Comparison of ENCODE assay signal across 8 cellular contexts in the genomic region with DNA sequence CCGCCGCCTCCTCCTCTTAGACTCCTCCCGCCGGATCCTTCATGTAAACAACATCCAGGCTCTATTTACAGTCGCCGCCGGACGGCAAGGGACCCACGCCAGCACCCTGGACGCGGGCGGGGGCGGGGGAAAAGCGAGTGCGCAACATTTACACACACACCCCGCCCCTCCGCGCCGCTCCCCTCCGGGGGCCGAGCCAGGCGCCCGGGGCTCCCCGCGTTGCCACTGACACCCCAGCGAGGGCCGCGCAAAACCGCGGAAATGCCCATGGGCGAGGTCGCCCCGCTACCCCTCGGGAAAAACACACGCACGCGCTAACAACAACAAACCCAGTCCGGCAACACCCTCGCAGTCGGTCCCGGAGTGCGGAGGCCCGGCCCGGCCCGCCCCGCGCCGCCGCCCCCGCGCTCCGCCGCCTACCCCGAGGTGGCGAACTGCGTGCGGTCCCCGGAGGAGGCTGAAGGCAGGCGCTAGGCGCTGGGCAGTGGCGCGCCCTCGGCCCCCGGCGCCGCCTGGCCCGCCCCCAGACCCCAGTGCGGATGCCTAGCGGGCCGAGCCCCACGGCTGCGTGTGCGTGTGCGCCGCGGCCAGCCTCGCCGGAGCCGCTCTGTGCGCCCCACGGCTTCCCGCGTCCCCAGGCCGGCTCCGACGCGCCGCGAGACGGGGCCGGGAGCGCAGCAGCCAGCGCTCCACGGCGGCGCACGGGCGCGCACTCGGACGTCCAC.
DNase-seq lines count a peak whose midpoint lies in the region; ATAC-seq and TF ChIP-seq lines count a peak whose summit lies in the region.

No MANE protein-coding gene starts in this region.

- TF ChIP-seq CTCF in OCI-LY3 (IDR thresholded peaks at IDR 0.05; ENCODE audit: low read depth, low read length): no peak

- DNase-seq in NCI-H524 (lab: John Stamatoyannopoulos, UW) (peak; percentile 44 to 63), NCI-H524 treated with DMSO at 0.1 percent for 48 hours (lab: John Stamatoyannopoulos, UW) (no peak)
- peak; percentile 71 for DNase-seq in activated T-cell treated with anti-CD3 and anti-CD28 coated beads, Interleukin-2, amount 50 U/mL, for 4 hours
- DNase-seq in stimulated activated CD8-positive, alpha-beta memory T cell treated with anti-CD3 and anti-CD28 coated beads, Interleukin-4, amount 100 ng/mL, for 48 hours: peak; percentile 77

- peaks cover 67% of the 10 kb centered on the region for H3K4me1 Mint-ChIP-seq in activated T-cell treated with anti-CD3 and anti-CD28 coated beads, Interleukin-2, amount 50 U/mL, for 4 hours (ENCODE audit: low read depth)

- H3K4me1 ChIP-seq in OCI-LY3 (ENCODE audit: low read length): peaks cover 8% of the 10 kb centered on the region
- peaks cover 13% of the 10 kb centered on the region for H3K4me1 ChIP-seq in mucosa of stomach (ENCODE audit: control insufficient read depth, insufficient read depth, low read length)

- H3K27me3 ChIP-seq in OCI-LY3 (ENCODE audit: low read depth, low read length) (peaks cover 23% of the 10 kb centered on the region), mucosa of stomach (ENCODE audit: control insufficient read depth, insufficient read depth, low read length) (no peaks in the 10 kb centered on the region)

- H3K4me3 ChIP-seq in OCI-LY3 (ENCODE audit: low read length) (peak overlapping the region; percentile 89), mucosa of stomach (ENCODE audit: low read length) (peak overlapping the region; percentile 43)

- H3K27ac ChIP-seq in OCI-LY3 (ENCODE audit: low read length): no peak overlapping the region

- H4K20me1 ChIP-seq in OCI-LY3 (ENCODE audit: insufficient read depth, low read length): no peaks in the 10 kb centered on the region

- H3K9me3 Mint-ChIP-seq in activated T-cell treated with anti-CD3 and anti-CD28 coated beads, Interleukin-2, amount 50 U/mL, for 4 hours: no peaks in the 10 kb centered on the region

- H2AFZ ChIP-seq in OCI-LY3 (ENCODE audit: low read depth, low read length): peak overlapping the region; percentile 90

- H3K36me3 ChIP-seq in OCI-LY3 (replicated peaks; ENCODE audit: low read depth, low read length) (no peaks in the 10 kb centered on the region), mucosa of stomach (ENCODE audit: control insufficient read depth, insufficient read depth, low read length) (no peaks in the 10 kb centered on the region)

- no peaks in the 10 kb centered on the region for H3K27me3 Mint-ChIP-seq in activated T-cell treated with anti-CD3 and anti-CD28 coated beads, Interleukin-2, amount 50 U/mL, for 4 hours (ENCODE audit: low read depth)

- H3K9ac ChIP-seq in OCI-LY3 (ENCODE audit: low read length) (peak overlapping the region; percentile 51), mucosa of stomach (ENCODE audit: low read length) (peak overlapping the region; percentile 70)

- no peaks in the 10 kb centered on the region for H3K9me3 ChIP-seq in OCI-LY3 (ENCODE audit: insufficient read depth, low read length)
- no peaks in the 10 kb centered on the region for H3K9me3 ChIP-seq in mucosa of stomach (ENCODE audit: control insufficient read depth, low read length)

- H3K4me2 ChIP-seq in OCI-LY3 (ENCODE audit: low read length): peak overlapping the region; percentile 68

- H3K36me3 Mint-ChIP-seq in activated T-cell treated with anti-CD3 and anti-CD28 coated beads, Interleukin-2, amount 50 U/mL, for 4 hours (ENCODE audit: insufficient read depth): peaks cover 3% of the 10 kb centered on the region

- ATAC-seq in HG03159 (IDR thresholded peaks at IDR 0.05; ENCODE audit: unreplicated experiment) (peak; percentile 47), esophagus mucosa (peak; percentile 75)
- peak; percentile 65 to 72 for ATAC-seq in activated T-cell treated with anti-CD3 and anti-CD28 coated beads, Interleukin-2, amount 50 U/mL, for 4 hours

- no peaks in the 10 kb centered on the region for H3K79me2 ChIP-seq in OCI-LY3 (ENCODE audit: low read length)

- H3K4me3 Mint-ChIP-seq in activated T-cell treated with anti-CD3 and anti-CD28 coated beads, Interleukin-2, amount 50 U/mL, for 4 hours: peak overlapping the region; percentile 91
